ENCODE assay signal across 8 cellular contexts in the genomic region with DNA sequence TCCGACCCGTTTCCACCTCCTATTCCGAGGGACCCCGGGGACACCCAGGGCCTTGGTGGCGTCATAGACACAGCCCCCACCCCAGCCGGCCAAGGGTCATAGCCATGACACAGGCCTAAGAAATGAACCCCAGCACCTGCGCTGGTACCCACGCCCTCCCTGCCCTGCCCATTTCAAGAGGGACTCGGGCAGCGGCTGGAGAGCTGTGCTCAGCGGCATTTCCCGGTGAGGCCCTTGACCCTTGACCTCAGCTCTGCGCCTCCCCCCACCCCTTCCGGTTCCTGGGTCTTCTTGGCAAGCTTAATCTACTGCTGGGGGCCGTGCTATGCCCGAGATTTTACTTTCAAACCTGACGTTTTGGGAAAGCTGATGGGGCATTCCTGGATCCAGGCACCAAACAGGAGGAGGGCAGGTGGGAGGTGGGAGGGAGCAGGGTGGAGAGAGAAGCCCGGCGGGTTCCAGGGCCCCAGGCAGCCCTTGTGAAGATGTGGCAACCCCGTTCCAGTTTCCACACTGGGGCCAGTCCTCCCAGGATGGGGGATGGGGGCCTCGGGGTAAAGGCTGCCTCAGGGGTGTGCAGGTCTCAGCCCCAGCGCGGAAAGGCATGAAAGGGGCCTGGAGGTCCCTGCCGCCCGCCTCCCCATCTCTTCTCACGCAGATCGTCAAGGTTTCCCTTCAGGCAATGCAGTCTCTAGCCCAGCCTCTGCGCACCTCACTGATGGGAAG. TPM values are rescaled to one million over a fixed set of nuclear protein-coding genes. Genes with fewer than 3 reads are reported as not detected.
A peak's percentile ranks its signal among the peaks of the same experiment; 100 is the strongest.
DNase-seq lines count a peak whose midpoint lies in the region; ATAC-seq and TF ChIP-seq lines count a peak whose summit lies in the region.
"Had no signal": no experiment of that assay in that cellular context is flagged by ENCODE, and none has a peak within 500 bp of the region (broad histone marks: within the 10 kb centered on the region; RNA-seq: fewer than 3 reads in every experiment).

A gene (minus strand): TSS at position 414 of the 726 bp plus-strand sequence. CDS start 36 bp downstream, at position 378.

- 9 to 14% (median 9%) methylated on average over 28 of the region's 28 CpGs for WGBS in ovary, 3 donors

- ATAC-seq in GM18520 (IDR thresholded peaks at IDR 0.05; ENCODE audit: unreplicated experiment) = no peak
- no peak for ATAC-seq in GM18868 (IDR thresholded peaks at IDR 0.05; ENCODE audit: unreplicated experiment)

- H3K27ac ChIP-seq in ovary = no peak within 1 kb of the TSS

- H3K4me1 ChIP-seq in ovary (ENCODE audit: insufficient read depth) = peaks cover 3% of the 10 kb centered on the region

- no peaks in the 10 kb centered on the region for H3K36me3 ChIP-seq in ovary

- TF ChIP-seq POLR2A in ovary (IDR thresholded peaks at IDR 0.05) = no peak

- no peak for TF ChIP-seq EP300 in ovary (IDR thresholded peaks at IDR 0.05)

- TF ChIP-seq CTCF in epithelial cell of proximal tubule (conservative IDR thresholded peaks at IDR 0.05; ENCODE audit: low read depth, low read length) (no peak), ovary (IDR thresholded peaks at IDR 0.05) (no peak)

- DNase-seq in COLO668 (lab: John Stamatoyannopoulos, UW; ENCODE audit: unreplicated experiment) (peak; percentile 57), HuH-7 (ENCODE audit: low spot score) (peak; percentile 80), epithelial cell of proximal tubule (ENCODE audit: low read depth) (no peak), ovary (peak in 1 of 5 donors; percentile 48), NCI-H2227 (lab: John Stamatoyannopoulos, UW; ENCODE audit: unreplicated experiment) (no peak)

- H3K4me3 ChIP-seq in epithelial cell of proximal tubule (ENCODE audit: low read depth, low read length) (peak within 1 kb of the TSS; percentile 27), ovary (peak within 1 kb of the TSS; percentile 28)

- intact Hi-C loops in ovary (cut with DNase I) = no loop called here

- H3K9me3 ChIP-seq in ovary = no peaks in the 10 kb centered on the region

- H3K27me3 ChIP-seq in ovary = no peaks in the 10 kb centered on the region

RNA-seq across cellular contexts. Expression of the gene that starts here (rescaled TPM):
- total RNA-seq in epithelial cell of proximal tubule = not detected in 2 replicates
- total RNA-seq in ovary = 1 to 10 TPM in 5 of 7 donors, under 1 TPM in 1, not detected in 1; 0.94 to 7.8 (median 3.6) TPM
- 1 to 10 TPM in 1 of 2 donors, not detected in 1; 2.0 TPM for polyA plus RNA-seq in ovary
- total RNA-seq: renal cortical epithelial cell had no signal

Comparison
In these comparisons a context has a peak if more than half of its experiments do, and no peak if none do; other contexts are left out.
1. DNase-seq: peak in COLO668 (single experiment) and HuH-7 (single experiment); none in epithelial cell of proximal tubule (single experiment) and NCI-H2227 (single experiment).